ENCODE assay signal across 8 cellular contexts in the genomic region with DNA sequence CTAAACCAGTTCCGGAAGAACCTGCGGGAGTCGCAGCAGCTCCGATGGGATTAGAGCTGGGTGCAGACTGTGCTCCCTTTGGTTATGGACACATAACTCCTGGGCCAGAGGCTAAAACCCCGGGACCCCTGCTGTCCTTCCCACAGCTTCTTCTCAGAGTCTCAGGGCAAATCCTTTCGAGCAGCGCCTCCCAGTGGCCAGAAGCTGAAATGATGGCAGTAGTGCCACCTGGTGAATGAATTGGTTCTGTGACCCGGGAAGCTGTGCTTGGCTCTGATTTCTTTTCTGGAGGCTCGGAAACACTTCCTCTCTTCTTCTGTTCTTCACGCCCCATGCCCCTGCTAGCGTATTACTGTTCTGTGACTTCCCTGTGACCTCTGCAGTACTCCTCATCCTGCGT. TPM values are rescaled to one million over a fixed set of nuclear protein-coding genes. Genes with fewer than 3 reads are reported as not detected.
DNase-seq lines count a peak whose midpoint lies in the region; ATAC-seq, FAIRE-seq and TF ChIP-seq lines count a peak whose summit lies in the region.
"Not testable (repeated sequence)": the region's sequence is repeated elsewhere in the genome, so short reads cannot be mapped to it uniquely, and the experiment has no call there.

No MANE protein-coding gene starts in this region.

- not testable (repeated sequence) for H3K9me3 ChIP-seq in BE2C; adrenal gland (replicated peaks in 1 of 3)

- peak overlapping the region in 1 of 10 donors; percentile 30 for H3K27ac Mint-ChIP-seq in naive thymus-derived CD8-positive, alpha-beta T cell

- TF ChIP-seq POLR2A in adrenal gland (IDR thresholded peaks at IDR 0.05), result not testable (repeated sequence)

- not testable (repeated sequence) for H3K27me3 Mint-ChIP-seq in naive thymus-derived CD8-positive, alpha-beta T cell

- not testable (repeated sequence) for H3K4me3 ChIP-seq in BE2C (ENCODE audit: low read depth, low read length); HFF-Myc (replicated peaks; ENCODE audit: low read depth, low read length); adrenal gland

- not testable (repeated sequence) for H3K4me1 ChIP-seq in BE2C; adrenal gland (replicated peaks in 1 of 2)

- not testable (repeated sequence) for H3K36me3 ChIP-seq in BE2C; adrenal gland (replicated peaks in 1 of 2)

- POLR2A ChIA-PET in naive thymus-derived CD8-positive, alpha-beta T cell (lab: Charles Lee), result interaction anchor here (1.5 kb wide), 1 partner anchor 30 kb away, joined by 4 read pairs; a partner anchor contains a TSS

- TF ChIP-seq CTCF in BE2C (IDR thresholded peaks at IDR 0.05; ENCODE audit: low read depth, low read length), result peak; percentile 65
- peak; percentile 70 for TF ChIP-seq CTCF in HFF-Myc (IDR thresholded peaks at IDR 0.05; ENCODE audit: low read depth, low read length, missing control alignments)
- peak; percentile 79 for TF ChIP-seq CTCF in VCaP (conservative IDR thresholded peaks at IDR 0.05)
- peak; percentile 51 to 80 (median 74) for TF ChIP-seq CTCF in adrenal gland (IDR thresholded peaks at IDR 0.05)

- not testable (repeated sequence) for ATAC-seq in naive thymus-derived CD8-positive, alpha-beta T cell

- H3K36me3 Mint-ChIP-seq in naive thymus-derived CD8-positive, alpha-beta T cell, result not testable (repeated sequence)

- H3K27ac ChIP-seq in VCaP, adrenal gland: not testable (repeated sequence)

- 9 to 18% (median 14%) methylated on average over 9 to 12 of the region's 12 CpGs for WGBS in adrenal gland, 4 donors

- DNase-seq in BE2C (peak; percentile 62), HFF-Myc (ENCODE audit: extremely low read depth, low read depth) (peak; percentile 30), NCI-H446 treated with DMSO at 0.1 percent for 48 hours (lab: John Stamatoyannopoulos, UW) (peak; percentile 8), adrenal gland (peak; percentile 54 to 89 (median 66)), frontal cortex (ENCODE audit: low spot score in 2 of 2) (peak; percentile 49 to 63)
- DNase-seq in naive thymus-derived CD8-positive, alpha-beta T cell, result peak; percentile 63 to 85 (median 75)
- DNase-seq in stimulated activated CD8-positive, alpha-beta memory T cell treated with anti-CD3 and anti-CD28 coated beads, Interleukin-12 subunit alpha, Interleukin-12 subunit beta, amount 100 ng/mL, for 4 hours (ENCODE audit: low read depth), result peak; percentile 37

- H3K27me3 ChIP-seq in BE2C, adrenal gland: not testable (repeated sequence)

- intact Hi-C loops in adrenal gland (cut with DNase I), result loop anchor here in 1 of 2 donors (10.0 kb wide), 1 partner anchor 64 kb away; no protein-coding TSS in a partner anchor

- not testable (repeated sequence) for H3K9me3 Mint-ChIP-seq in naive thymus-derived CD8-positive, alpha-beta T cell

- not testable (repeated sequence) for H3K4me3 Mint-ChIP-seq in naive thymus-derived CD8-positive, alpha-beta T cell

- FAIRE-seq in frontal cortex (lab: Jason Lieb, UNC), result not testable (repeated sequence)

- H3K4me1 Mint-ChIP-seq in naive thymus-derived CD8-positive, alpha-beta T cell, result peaks cover 0 to 13% (median 6%) of the 10 kb centered on the region in 4 donors

RNA-seq across cellular contexts. Expression of a gene that starts 29.8 kb away (rescaled TPM):
- polyA plus RNA-seq in BE2C (2012; ENCODE audit: insufficient read depth, insufficient read length, low read depth), result 20.1 TPM
- total RNA-seq in adrenal gland, result 10 to 100 TPM in 6 of 8 donors, 1 to 10 TPM in 2; 7.9 to 25.9 (median 17.8) TPM
- 10 to 100 TPM; 20.1 to 21.9 (median 21.1) TPM for polyA plus RNA-seq in adrenal gland
- 45.7 TPM for total RNA-seq in frontal cortex
- 10 to 100 TPM; 43.4 to 46.0 TPM for total RNA-seq in naive thymus-derived CD8-positive, alpha-beta T cell
- polyA plus RNA-seq in naive thymus-derived CD8-positive, alpha-beta T cell, result 10 to 100 TPM; 17.0 to 24.0 (median 21.7) TPM

Comparison
In these comparisons a context has a peak if more than half of its experiments do, and no peak if none do; other contexts are left out.
1. DNase-seq: peak in every context shown above with its lines; median percentile 75 in naive thymus-derived CD8-positive, alpha-beta T cell; 66 in adrenal gland; 62 in BE2C; 56 in frontal cortex; 37 in stimulated activated CD8-positive, alpha-beta memory T cell treated with anti-CD3 and anti-CD28 coated beads, Interleukin-12 subunit alpha, Interleukin-12 subunit beta, amount 100 ng/mL, for 4 hours; 30 in HFF-Myc; 8 in NCI-H446 treated with DMSO at 0.1 percent for 48 hours.